ENCODE assay signal across 1 cellular context in genomic region chr2:47035615-47036488, GRCh38.
TF ChIP-seq lines count a peak whose summit lies in the region.

No MANE protein-coding gene starts in this region.

TF ChIP-seq in HepG2, 621 proteins besides CTCF, POLR2A, EP300 and RAD21 (continued from another document and continues in another):
- TF ChIP-seq MXD3 (CRISPR knock-in tag; IDR thresholded peaks at IDR 0.05) (no peak; the same call in 1 of the 2 replicates), ZNF232 (CRISPR knock-in tag; IDR thresholded peaks at IDR 0.05; ENCODE audit: borderline replicate concordance) (0 out of 2 replicates have a peak, but pooled peaks have one; percentile 14), GMEB1 (CRISPR knock-in tag; IDR thresholded peaks at IDR 0.05; ENCODE audit: borderline replicate concordance) (no peak), ZNF841 (CRISPR knock-in tag; IDR thresholded peaks at IDR 0.05; ENCODE audit: borderline replicate concordance) (no peak), DNMT1 (CRISPR knock-in tag; IDR thresholded peaks at IDR 0.05) (no peak; the same call in 1 of the 2 replicates), ZNF362 (CRISPR knock-in tag; IDR thresholded peaks at IDR 0.05; ENCODE audit: borderline replicate concordance) (peak; percentile 24; the same call in 1 of the 2 replicates), THAP9 (CRISPR knock-in tag; IDR thresholded peaks at IDR 0.05; ENCODE audit: borderline replicate concordance) (0 out of 2 replicates have a peak, but pooled peaks have one; percentile 43), LRRFIP1 (CRISPR knock-in tag; conservative IDR thresholded peaks at IDR 0.05) (no peak), HMGXB3 (CRISPR knock-in tag; IDR thresholded peaks at IDR 0.05; ENCODE audit: borderline replicate concordance) (no peak), BCL6 (CRISPR knock-in tag; IDR thresholded peaks at IDR 0.05) (peak; percentile 71), ZFP36L1 (CRISPR knock-in tag; IDR thresholded peaks at IDR 0.05) (no peak), ZNF414 (CRISPR knock-in tag; IDR thresholded peaks at IDR 0.05) (no peak), GATA4 (IDR thresholded peaks at IDR 0.05; ENCODE audit: borderline replicate concordance, low read depth) (peak; percentile 71; the same call in 1 of the 2 replicates), MNT (IDR thresholded peaks at IDR 0.05) (no peak), JARID2 (CRISPR knock-in tag; IDR thresholded peaks at IDR 0.05; ENCODE audit: insufficient replicate concordance) (no peak), RORA (CRISPR knock-in tag; IDR thresholded peaks at IDR 0.05) (no peak), ZBTB7B (CRISPR knock-in tag; IDR thresholded peaks at IDR 0.05) (0 out of 2 replicates have a peak, but pooled peaks have one; percentile 39), ZNF672 (CRISPR knock-in tag; IDR thresholded peaks at IDR 0.05) (no peak), ZNF782 (CRISPR knock-in tag; IDR thresholded peaks at IDR 0.05; ENCODE audit: borderline replicate concordance) (no peak), ZNF446 (CRISPR knock-in tag; IDR thresholded peaks at IDR 0.05) (no peak), IKZF5 (CRISPR knock-in tag; IDR thresholded peaks at IDR 0.05) (peak; percentile 58; the same call in 1 of the 2 replicates), FOXA3 (CRISPR knock-in tag; IDR thresholded peaks at IDR 0.05) (peak; percentile 63), RBFOX2 (IDR thresholded peaks at IDR 0.05; ENCODE audit: low read depth, low read length) (no peak), PATZ1 (CRISPR knock-in tag; IDR thresholded peaks at IDR 0.05) (peak; percentile 78), PLRG1 (conservative IDR thresholded peaks at IDR 0.05) (no peak), ATF4 (CRISPR knock-in tag; IDR thresholded peaks at IDR 0.05) (no peak), ZNF639 (CRISPR knock-in tag; conservative IDR thresholded peaks at IDR 0.05) (no peak), GATAD1 (CRISPR knock-in tag; IDR thresholded peaks at IDR 0.05) (no peak; the same call in 1 of the 2 replicates), MAF1 (CRISPR knock-in tag; IDR thresholded peaks at IDR 0.05; ENCODE audit: borderline replicate concordance) (no peak), ZNF18 (CRISPR knock-in tag; IDR thresholded peaks at IDR 0.05; ENCODE audit: insufficient replicate concordance) (no peak)
